21 cellular contexts compared by ENCODE assay signal in the genomic region with DNA sequence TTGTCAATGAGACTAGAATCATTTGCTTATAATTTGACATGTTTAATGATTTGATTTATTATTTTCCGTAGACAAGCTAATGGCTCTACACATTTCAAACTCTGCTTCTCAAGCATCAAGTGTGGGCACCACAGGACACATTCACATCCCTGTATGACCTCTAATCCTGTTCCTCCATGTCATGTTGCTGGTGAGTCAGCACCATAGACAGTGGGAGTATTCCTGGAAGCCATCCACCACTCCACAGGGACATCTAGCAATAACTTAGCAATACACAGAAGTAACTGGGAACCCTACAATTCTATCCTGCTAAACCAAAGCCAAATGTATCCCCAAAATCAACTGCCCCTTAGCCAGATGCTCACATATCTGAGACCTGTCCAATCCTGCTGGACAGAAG.
DNase-seq lines count a peak whose midpoint lies in the region; ATAC-seq and TF ChIP-seq lines count a peak whose summit lies in the region.
"Had no signal": no experiment of that assay in that cellular context is flagged by ENCODE, and none has a peak within 500 bp of the region (broad histone marks: within the 10 kb centered on the region; RNA-seq: fewer than 3 reads in every experiment).

No MANE protein-coding gene starts in this region.

- no peaks in the 10 kb centered on the region; the same call in 1 of the 2 replicates for H3K27me3 Mint-ChIP-seq in H9 (ENCODE audit: low read depth)

- no peak overlapping the region for H3K4ac ChIP-seq in H9 (ENCODE audit: low read depth, low read length)

- BruUV-seq in OCI-LY7 (replicated peaks; lab: Mats Ljungman, UMichigan) = no TSS peak

- no peak overlapping the region for H3T11ph ChIP-seq in H9 (ENCODE audit: low read length)

- no peak overlapping the region for H3K4me3 ChIP-seq in GM23248
- H3K4me3 ChIP-seq in OCI-LY7 (ENCODE audit: low read depth, low read length, poor library complexity, severe bottlenecking) = no peak overlapping the region
- H3K4me3 ChIP-seq: Peyer's patch, SK-N-MC had no signal

- H3K9me3 ChIP-seq in GM23248 (ENCODE audit: low read depth) (no peaks in the 10 kb centered on the region), OCI-LY7 (ENCODE audit: low read length) (no peaks in the 10 kb centered on the region), H9 (ENCODE audit: control insufficient read depth, low read depth, low read length) (no peaks in the 10 kb centered on the region)

- no peaks in the 10 kb centered on the region for H3K79me1 ChIP-seq in H9 (ENCODE audit: insufficient read depth, low read depth, low read length, poor library complexity, severe bottlenecking)

- WGBS in GM23248 (ENCODE audit: low coverage in 1 of 2, low lambda C conversion rate in 2 of 2, missing lambda C conversion rate in 2 of 2), 2 experiments = 83 to 92% methylated on average over 1 of the region's 1 CpG
- no CpG with 5 or more reads among the region's 1 CpG for WGBS in H9 (ENCODE audit: extremely low coverage, insufficient read length, low lambda C conversion rate)

- in situ Hi-C loops in GM23248 (cut with MboI) = no loop called here

- no peak overlapping the region for H2BK20ac ChIP-seq in H9 (ENCODE audit: low read depth, low read length, poor library complexity, severe bottlenecking)

- H3K4me1 Mint-ChIP-seq in H9 = peaks cover 6 to 12% of the 10 kb centered on the region in 2 experiments; a peak in 3 of 4 replicates

- no peaks in the 10 kb centered on the region for H3K36me3 Mint-ChIP-seq in H9 (ENCODE audit: insufficient read depth in 1 of 3, low read depth in 3 of 3)
- H3K36me3 Mint-ChIP-seq: brain; CD8-positive, alpha-beta T cell had no signal

- H3K9me2 ChIP-seq in GM23248 (ENCODE audit: insufficient read depth) (no peaks in the 10 kb centered on the region), OCI-LY7 (ENCODE audit: insufficient read depth, low read length) (no peaks in the 10 kb centered on the region)

- H2AK5ac ChIP-seq in H9 (ENCODE audit: insufficient read length, low read length) = no peak overlapping the region

- H3K23me2 ChIP-seq in H9 (ENCODE audit: insufficient read length, low read depth, low read length, poor library complexity, severe bottlenecking) = no peaks in the 10 kb centered on the region

- POLR2A ChIA-PET in OCI-LY7 (lab: Charles Lee) = no interaction called here

- no peak overlapping the region for H3K23ac ChIP-seq in H9 (ENCODE audit: insufficient read length, low read depth, low read length)

- H3K27ac Mint-ChIP-seq in H9 = no peak overlapping the region
- H3K27ac Mint-ChIP-seq: activated T-cell treated with anti-CD3 and anti-CD28 coated beads, Interleukin-2, amount 50 U/mL, for 72 hours; CD8-positive, alpha-beta T cell had no signal

- H2BK12ac ChIP-seq in H9 (ENCODE audit: insufficient read length, low read depth, low read length) = no peak overlapping the region

- H2AFZ ChIP-seq in GM23248 (no peak overlapping the region), OCI-LY7 (ENCODE audit: low read length) (no peak overlapping the region), H9 (ENCODE audit: low read length) (no peak overlapping the region)

- H2BK15ac ChIP-seq in H9 (ENCODE audit: low read depth, low read length) = no peak overlapping the region

- H4K5ac ChIP-seq in H9 (ENCODE audit: insufficient read length, low read depth, low read length) = no peak overlapping the region

- H3K4me3 Mint-ChIP-seq in H9 = no peak overlapping the region
- H3K4me3 Mint-ChIP-seq: brain had no signal

- no peaks in the 10 kb centered on the region for H4K20me1 ChIP-seq in GM23248 (ENCODE audit: insufficient read depth)
- H4K20me1 ChIP-seq in OCI-LY7 (ENCODE audit: insufficient read depth, low read length) = no peaks in the 10 kb centered on the region
- H4K20me1 ChIP-seq in H9 (ENCODE audit: control insufficient read depth, insufficient read depth, insufficient read length) = no peaks in the 10 kb centered on the region

- H4K91ac ChIP-seq in H9 (ENCODE audit: insufficient read length, low read depth, low read length) = no peak overlapping the region

- H2BK120ac ChIP-seq in H9 (ENCODE audit: low read depth, low read length, poor library complexity, severe bottlenecking) = no peak overlapping the region

- H3K9me3 Mint-ChIP-seq in H9 = no peaks in the 10 kb centered on the region; a peak in 1 of 5 replicates
- H3K9me3 Mint-ChIP-seq: brain; CD8-positive, alpha-beta T cell had no signal

- H3K14ac ChIP-seq in H9 (ENCODE audit: insufficient read depth, low read length) = no peak overlapping the region

- H3K9ac ChIP-seq in GM23248 (no peak overlapping the region), H9 (ENCODE audit: extremely low read depth, insufficient read length, low read length) (no peak overlapping the region)

- no peaks in the 10 kb centered on the region for H3F3A ChIP-seq in GM23248 (ENCODE audit: insufficient read depth)

- H3K27ac ChIP-seq in GM23248 = no peak overlapping the region
- no peak overlapping the region for H3K27ac ChIP-seq in OCI-LY7 (ENCODE audit: low read depth, low read length, poor library complexity, severe bottlenecking)
- no peak overlapping the region for H3K27ac ChIP-seq in H9 (ENCODE audit: insufficient read length, low read depth, low read length)
- H3K27ac ChIP-seq: Peyer's patch, SK-N-MC had no signal

- CTCF ChIA-PET in OCI-LY7 (lab: Charles Lee; ENCODE audit: unreplicated experiment) = no interaction called here

- no peaks in the 10 kb centered on the region for H3K36me3 ChIP-seq in GM23248 (ENCODE audit: low read depth)
- H3K36me3 ChIP-seq in OCI-LY7 (ENCODE audit: insufficient read depth, low read length) = no peaks in the 10 kb centered on the region
- H3K36me3 ChIP-seq: Peyer's patch had no signal

- no peak for TF ChIP-seq CTCF in OCI-LY7 (conservative IDR thresholded peaks at IDR 0.05; ENCODE audit: low read length)
- no peak for TF ChIP-seq CTCF in H9 (conservative IDR thresholded peaks at IDR 0.05)

- DNase-seq in AG08395 (ENCODE audit: low spot score) (peak; percentile 55), GM23248 (peak; percentile 63), RKO (ENCODE audit: low spot score) (peak; percentile 12), kidney tubule cell (ENCODE audit: low spot score) (peak; percentile 36), hepatic stellate cell (ENCODE audit: low spot score) (no peak), OCI-LY7 (ENCODE audit: low spot score) (no peak), H9 (no peak)
- DNase-seq: activated T-cell treated with anti-CD3 and anti-CD28 coated beads, Interleukin-2, amount 50 U/mL, for 72 hours; CD8-positive, alpha-beta T cell; DND-41; left cardiac atrium; NCI-H187 treated with DMSO at 0.1 percent for 48 hours; NCI-H226; Peyer's patch; stimulated activated CD8-positive, alpha-beta memory T cell treated with anti-CD3 and anti-CD28 coated beads, Interleukin-4, amount 100 ng/mL, for 48 hours; substantia nigra; T1000 had no signal

- H3K27me3 ChIP-seq in GM23248 (replicated peaks; ENCODE audit: insufficient read depth) (no peaks in the 10 kb centered on the region), H9 (ENCODE audit: insufficient read depth, low read length) (no peaks in the 10 kb centered on the region)
- H3K27me3 ChIP-seq: Peyer's patch had no signal

- H3K4me1 ChIP-seq in GM23248 (ENCODE audit: insufficient read depth) (peaks cover 4% of the 10 kb centered on the region; the same call in 1 of the 2 replicates), OCI-LY7 (ENCODE audit: insufficient read depth, low read length, poor library complexity, severe bottlenecking) (no peaks in the 10 kb centered on the region), H9 (ENCODE audit: insufficient read depth, low read length) (no peaks in the 10 kb centered on the region)
- H3K4me1 ChIP-seq: Peyer's patch had no signal

- no peak for ATAC-seq in HG03521 (IDR thresholded peaks at IDR 0.05; ENCODE audit: unreplicated experiment)
- ATAC-seq: activated CD4-positive, CD25-positive, alpha-beta regulatory T cell treated with anti-CD3 and anti-CD28 coated beads, Interleukin-2, amount 50 U/mL, for 24 hours; CD8-positive, alpha-beta T cell; left cardiac atrium had no signal

- H3K4me2 ChIP-seq in GM23248 (ENCODE audit: unreplicated experiment) = no peak overlapping the region
- H3K4me2 ChIP-seq in OCI-LY7 (ENCODE audit: low read length) = no peak overlapping the region
- no peak overlapping the region for H3K4me2 ChIP-seq in H9 (ENCODE audit: insufficient read depth, insufficient read length, low read length)

- H4K8ac ChIP-seq in H9 (replicated peaks; ENCODE audit: insufficient read length, low read depth, low read length) = no peak overlapping the region

- intact Hi-C loops in OCI-LY7 (cut with micrococcal nuclease; ENCODE audit: unreplicated experiment) = no loop called here

- no peaks in the 10 kb centered on the region for H3K79me2 ChIP-seq in GM23248 (ENCODE audit: insufficient read depth)
- no peaks in the 10 kb centered on the region for H3K79me2 ChIP-seq in OCI-LY7 (ENCODE audit: insufficient read depth, low read depth, low read length)
- H3K79me2 ChIP-seq in H9 (ENCODE audit: insufficient read depth, low read length) = no peaks in the 10 kb centered on the region

- H2BK5ac ChIP-seq in H9 (ENCODE audit: insufficient read length, low read length) = no peak overlapping the region

- no peak overlapping the region for H3K18ac ChIP-seq in H9 (ENCODE audit: insufficient read length, low read depth, low read length)

- no peak overlapping the region for H3K56ac ChIP-seq in H9 (ENCODE audit: insufficient read length, low read depth, low read length)

Comparison
In these comparisons a context has a peak if more than half of its experiments do, and no peak if none do; other contexts are left out.
1. DNase-seq: peak in AG08395 (single experiment), GM23248 (single experiment), RKO (single experiment) and kidney tubule cell (single experiment); none in hepatic stellate cell (single experiment), OCI-LY7 (single experiment) and H9 (single experiment).